ENCODE assay signal across 10 cellular contexts in the genomic region with DNA sequence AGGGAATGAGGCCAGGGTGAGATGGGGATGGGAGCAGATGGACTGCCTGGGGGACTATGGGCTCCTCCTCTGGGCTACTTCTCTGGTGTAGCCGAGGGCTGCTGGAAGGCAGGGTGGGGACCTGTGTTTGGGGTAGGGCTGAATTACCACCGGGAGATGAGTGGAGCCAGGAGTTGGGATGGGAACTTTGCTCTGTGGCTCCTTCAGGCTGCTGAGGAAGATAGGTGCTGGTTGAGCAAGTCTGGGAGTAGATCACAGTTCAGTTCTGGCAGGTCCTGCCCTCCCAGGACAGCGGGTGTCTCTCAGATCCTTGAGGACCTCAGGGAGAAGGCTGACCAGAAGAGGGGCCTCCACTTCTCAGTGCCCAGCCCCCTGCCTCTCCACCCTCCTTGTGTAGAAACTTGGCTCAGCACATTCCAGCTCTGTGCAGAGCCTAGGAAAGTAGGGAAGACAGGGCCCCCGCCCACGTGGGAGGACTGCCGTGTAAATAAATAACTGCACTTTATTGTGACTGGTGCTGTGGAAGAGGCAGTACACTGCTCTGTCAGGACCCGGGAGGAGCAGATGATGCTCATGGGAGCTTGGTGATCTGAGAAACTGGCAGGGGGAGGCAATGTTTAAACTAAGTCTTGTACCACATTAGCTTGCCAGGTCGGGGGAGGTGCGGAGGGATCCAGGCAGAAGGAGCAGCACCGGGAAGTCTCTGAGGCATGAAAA. TPM values are rescaled to one million over a fixed set of nuclear protein-coding genes. Genes with fewer than 3 reads are reported as not detected.
DNase-seq lines count a peak whose midpoint lies in the region; ATAC-seq and TF ChIP-seq lines count a peak whose summit lies in the region.
"Had no signal": no experiment of that assay in that cellular context is flagged by ENCODE, and none has a peak within 500 bp of the region (broad histone marks: within the 10 kb centered on the region; RNA-seq: fewer than 3 reads in every experiment).

No MANE protein-coding gene starts in this region.

- POLR2A ChIA-PET in activated CD8-positive, alpha-beta T cell treated with anti-CD3 and anti-CD28 coated beads for 36 hours (lab: Charles Lee), result interaction anchor here (0.7 to 5.2 kb wide), 3 partner anchors 12 to 23 kb away, joined by 3 to 38 read pairs (median 3); no protein-coding TSS in a partner anchor
- POLR2A ChIA-PET in activated CD8-positive, alpha-beta T cell treated with anti-CD3 and anti-CD28 coated beads, Interleukin-2, amount 10 ng/mL, durations not matched to agents 7 days and 5 days (lab: Charles Lee), result interaction anchor here (2.3 kb wide), 1 partner anchor 13 kb away, joined by 14 read pairs; no protein-coding TSS in a partner anchor

- no peak overlapping the region for H3K4me3 ChIP-seq in SJCRH30

- H3K9me3 Mint-ChIP-seq in activated CD8-positive, alpha-beta T cell treated with anti-CD3 and anti-CD28 coated beads for 36 hours, result no peaks in the 10 kb centered on the region
- H3K9me3 Mint-ChIP-seq in activated CD8-positive, alpha-beta T cell treated with anti-CD3 and anti-CD28 coated beads, Interleukin-2, amount 10 ng/mL, durations not matched to agents 7 days and 5 days (ENCODE audit: insufficient read depth), result no peaks in the 10 kb centered on the region
- H3K9me3 Mint-ChIP-seq in stimulated activated memory B cell treated with anti-CD40 and anti-IgM and Interleukin-4, amounts not matched to agents 10 μg/mL and 1 μg/mL and 100 μg/mL, for 72 hours, result no peaks in the 10 kb centered on the region
- H3K9me3 Mint-ChIP-seq: activated naive CD8-positive, alpha-beta T cell treated with anti-CD3 and anti-CD28 coated beads, Interleukin-2, amount 50 U/mL, for 24 hours had no signal

- no peaks in the 10 kb centered on the region for H3K36me3 ChIP-seq in SJCRH30

- H3K27ac Mint-ChIP-seq in activated CD8-positive, alpha-beta T cell treated with anti-CD3 and anti-CD28 coated beads for 36 hours, result peak overlapping the region; percentile 14
- H3K27ac Mint-ChIP-seq in activated CD8-positive, alpha-beta T cell treated with anti-CD3 and anti-CD28 coated beads, Interleukin-2, amount 10 ng/mL, durations not matched to agents 7 days and 5 days, result no peak overlapping the region
- peak overlapping the region; percentile 98 for H3K27ac Mint-ChIP-seq in T-helper 17 cell
- peak overlapping the region; percentile 79 for H3K27ac Mint-ChIP-seq in stimulated activated memory B cell treated with anti-CD40 and anti-IgM and Interleukin-4, amounts not matched to agents 10 μg/mL and 1 μg/mL and 100 μg/mL, for 72 hours

- no peaks in the 10 kb centered on the region for H3K9me3 ChIP-seq in T-helper 17 cell (ENCODE audit: control insufficient read depth, low read length, poor library complexity, severe bottlenecking)
- H3K9me3 ChIP-seq in SJCRH30 (replicated peaks), result no peaks in the 10 kb centered on the region

- intact Hi-C loops in activated CD8-positive, alpha-beta T cell treated with anti-CD3 and anti-CD28 coated beads for 36 hours (cut with micrococcal nuclease), result no loop called here

- no peak for DNase-seq in activated CD8-positive, alpha-beta T cell treated with anti-CD3 and anti-CD28 coated beads for 36 hours
- no peak for DNase-seq in activated CD8-positive, alpha-beta T cell treated with anti-CD3 and anti-CD28 coated beads, Interleukin-2, amount 10 ng/mL, durations not matched to agents 7 days and 5 days
- DNase-seq in T-helper 17 cell, result no peak
- DNase-seq in kidney glomerular epithelial cell (lab: John Stamatoyannopoulos, UW), result peak; percentile 80
- no peak for DNase-seq in pons (ENCODE audit: low spot score)
- DNase-seq in NCI-H1048 (lab: John Stamatoyannopoulos, UW), result no peak
- no peak for DNase-seq in SJCRH30
- DNase-seq: activated naive CD8-positive, alpha-beta T cell treated with anti-CD3 and anti-CD28 coated beads, Interleukin-2, amount 50 U/mL, for 24 hours; mesendoderm had no signal

- H3K4me3 Mint-ChIP-seq in activated CD8-positive, alpha-beta T cell treated with anti-CD3 and anti-CD28 coated beads for 36 hours, result no peak overlapping the region
- no peak overlapping the region for H3K4me3 Mint-ChIP-seq in activated CD8-positive, alpha-beta T cell treated with anti-CD3 and anti-CD28 coated beads, Interleukin-2, amount 10 ng/mL, durations not matched to agents 7 days and 5 days
- H3K4me3 Mint-ChIP-seq in T-helper 17 cell, result peak overlapping the region; percentile 31
- no peak overlapping the region for H3K4me3 Mint-ChIP-seq in stimulated activated memory B cell treated with anti-CD40 and anti-IgM and Interleukin-4, amounts not matched to agents 10 μg/mL and 1 μg/mL and 100 μg/mL, for 72 hours
- H3K4me3 Mint-ChIP-seq: activated naive CD8-positive, alpha-beta T cell treated with anti-CD3 and anti-CD28 coated beads, Interleukin-2, amount 50 U/mL, for 24 hours had no signal

- H3K4me1 Mint-ChIP-seq in activated CD8-positive, alpha-beta T cell treated with anti-CD3 and anti-CD28 coated beads for 36 hours (ENCODE audit: low read depth), result peaks cover 84% of the 10 kb centered on the region
- H3K4me1 Mint-ChIP-seq in activated CD8-positive, alpha-beta T cell treated with anti-CD3 and anti-CD28 coated beads, Interleukin-2, amount 10 ng/mL, durations not matched to agents 7 days and 5 days (ENCODE audit: low read depth), result peaks cover 49% of the 10 kb centered on the region
- H3K4me1 Mint-ChIP-seq in T-helper 17 cell, result peaks cover 50% of the 10 kb centered on the region
- H3K4me1 Mint-ChIP-seq in stimulated activated memory B cell treated with anti-CD40 and anti-IgM and Interleukin-4, amounts not matched to agents 10 μg/mL and 1 μg/mL and 100 μg/mL, for 72 hours, result peaks cover 89% of the 10 kb centered on the region

- ATAC-seq in activated CD8-positive, alpha-beta T cell treated with anti-CD3 and anti-CD28 coated beads for 36 hours, result no peak
- no peak for ATAC-seq in activated CD8-positive, alpha-beta T cell treated with anti-CD3 and anti-CD28 coated beads, Interleukin-2, amount 10 ng/mL, durations not matched to agents 7 days and 5 days
- ATAC-seq in T-helper 17 cell, result no peak
- no peak for ATAC-seq in stimulated activated memory B cell treated with anti-CD40 and anti-IgM and Interleukin-4, amounts not matched to agents 10 μg/mL and 1 μg/mL and 100 μg/mL, for 72 hours
- ATAC-seq: activated naive CD8-positive, alpha-beta T cell treated with anti-CD3 and anti-CD28 coated beads, Interleukin-2, amount 50 U/mL, for 24 hours had no signal

- H3K4me1 ChIP-seq in SJCRH30, result peaks cover 15% of the 10 kb centered on the region

- H3K27me3 ChIP-seq in SJCRH30, result no peaks in the 10 kb centered on the region

- no peaks in the 10 kb centered on the region for H3K27me3 Mint-ChIP-seq in activated CD8-positive, alpha-beta T cell treated with anti-CD3 and anti-CD28 coated beads for 36 hours
- H3K27me3 Mint-ChIP-seq in activated CD8-positive, alpha-beta T cell treated with anti-CD3 and anti-CD28 coated beads, Interleukin-2, amount 10 ng/mL, durations not matched to agents 7 days and 5 days (ENCODE audit: low read depth), result no peaks in the 10 kb centered on the region
- H3K27me3 Mint-ChIP-seq in T-helper 17 cell, result no peaks in the 10 kb centered on the region
- no peaks in the 10 kb centered on the region for H3K27me3 Mint-ChIP-seq in stimulated activated memory B cell treated with anti-CD40 and anti-IgM and Interleukin-4, amounts not matched to agents 10 μg/mL and 1 μg/mL and 100 μg/mL, for 72 hours
- H3K27me3 Mint-ChIP-seq: activated naive CD8-positive, alpha-beta T cell treated with anti-CD3 and anti-CD28 coated beads, Interleukin-2, amount 50 U/mL, for 24 hours had no signal

- CTCF ChIA-PET in activated CD8-positive, alpha-beta T cell treated with anti-CD3 and anti-CD28 coated beads for 36 hours (lab: Charles Lee), result interaction anchor here (1.7 to 3.4 kb wide), 5 partner anchors 13 to 173 kb away, joined by 5 to 18 read pairs (median 6); no protein-coding TSS in a partner anchor
- CTCF ChIA-PET in activated CD8-positive, alpha-beta T cell treated with anti-CD3 and anti-CD28 coated beads, Interleukin-2, amount 10 ng/mL, durations not matched to agents 7 days and 5 days (lab: Charles Lee), result interaction anchor here (1.1 to 4.2 kb wide), 2 partner anchors 13 to 92 kb away, joined by 3 to 18 read pairs; no protein-coding TSS in a partner anchor

- TF ChIP-seq CTCF in activated CD8-positive, alpha-beta T cell treated with anti-CD3 and anti-CD28 coated beads for 36 hours (IDR thresholded peaks at IDR 0.05), result no peak

- H3K36me3 Mint-ChIP-seq in activated CD8-positive, alpha-beta T cell treated with anti-CD3 and anti-CD28 coated beads for 36 hours (ENCODE audit: low read depth), result peaks cover 4% of the 10 kb centered on the region
- no peaks in the 10 kb centered on the region for H3K36me3 Mint-ChIP-seq in activated CD8-positive, alpha-beta T cell treated with anti-CD3 and anti-CD28 coated beads, Interleukin-2, amount 10 ng/mL, durations not matched to agents 7 days and 5 days (ENCODE audit: low read depth)
- H3K36me3 Mint-ChIP-seq in T-helper 17 cell (ENCODE audit: low read depth), result peaks cover 3% of the 10 kb centered on the region
- H3K36me3 Mint-ChIP-seq in stimulated activated memory B cell treated with anti-CD40 and anti-IgM and Interleukin-4, amounts not matched to agents 10 μg/mL and 1 μg/mL and 100 μg/mL, for 72 hours, result peaks cover 19% of the 10 kb centered on the region

- no peak overlapping the region for H3K27ac ChIP-seq in SJCRH30

RNA-seq across cellular contexts. Expression of a gene that starts 15.3 kb away (rescaled TPM):
- total RNA-seq in activated CD8-positive, alpha-beta T cell treated with anti-CD3 and anti-CD28 coated beads for 36 hours, result 10 to 100 TPM; 15.5 to 16.4 TPM
- total RNA-seq in activated CD8-positive, alpha-beta T cell treated with anti-CD3 and anti-CD28 coated beads, Interleukin-2, amount 10 ng/mL, durations not matched to agents 7 days and 5 days, result 10 to 100 TPM; 20.4 to 20.9 TPM
- total RNA-seq in T-helper 17 cell, result 10 to 100 TPM; 20.3 to 22.5 TPM
- 13.6 and 16.3 TPM in 2 replicates for total RNA-seq in SJCRH30 (2014; rRNA removed; shearing (Covaris generic))
